ENCODE assay signal across 8 cellular contexts in the genomic region with DNA sequence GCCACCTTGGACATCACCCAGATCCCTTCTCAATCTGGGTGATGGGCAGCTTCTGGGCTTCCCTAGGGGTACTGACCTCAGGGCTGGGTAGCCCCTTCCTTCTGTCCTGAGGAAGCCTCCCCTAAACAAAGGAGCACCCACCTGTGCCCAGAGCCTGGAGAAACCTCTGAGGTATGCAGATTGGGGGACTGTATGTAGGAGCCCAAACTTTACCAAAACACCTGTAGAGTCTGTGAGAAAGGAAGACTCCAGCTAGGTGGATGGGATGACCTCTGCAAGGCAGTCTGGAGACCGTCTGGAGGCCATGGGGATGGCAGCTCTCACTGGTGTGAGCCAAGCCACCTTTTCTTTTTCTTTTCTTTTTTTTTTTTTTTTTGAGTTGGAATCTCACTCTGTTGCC. TPM values are rescaled to one million over a fixed set of nuclear protein-coding genes. Genes with fewer than 3 reads are reported as not detected.
"Had no signal": no experiment of that assay in that cellular context is flagged by ENCODE, and none has a peak within 500 bp of the region (broad histone marks: within the 10 kb centered on the region; RNA-seq: fewer than 3 reads in every experiment).

No MANE protein-coding gene starts in this region.

- DNase-seq: H9, HCEC 1CT, HFFc6 had no signal

- H3K27ac ChIP-seq: HL-60 had no signal

- H3K9me3 Mint-ChIP-seq: GM23338, H9, HFFc6, IgD-negative memory B cell had no signal

- H3K4me2 ChIP-seq: GM23338 had no signal

- H3K4me3 Mint-ChIP-seq: GM23338, H9, HFFc6, IgD-negative memory B cell had no signal

- H3K4me3 ChIP-seq: GM23338 had no signal

- H3K4me1 Mint-ChIP-seq: IgD-negative memory B cell had no signal

- ATAC-seq: GM23338, HepG2 had no signal

- H3K27ac Mint-ChIP-seq: GM23338, HFFc6 had no signal

- H2AFZ ChIP-seq: GM23338 had no signal

RNA-seq across cellular contexts. Expression of gene LEFTY2, which starts 13.7 kb away (rescaled TPM):
- total RNA-seq: HFFc6, HT1080 had no signal
